ENCODE assay signal across 32 cellular contexts in genomic region chrX:39795591-39795990, GRCh38.
"Had no signal": no experiment of that assay in that cellular context is flagged by ENCODE, and none has a peak within 500 bp of the region (broad histone marks: within the 10 kb centered on the region; RNA-seq: fewer than 3 reads in every experiment).

No MANE protein-coding gene starts in this region.

- H3K4me3 Mint-ChIP-seq: activated CD4-positive, alpha-beta T cell treated with anti-CD3 and anti-CD28 coated beads for 36 hours; activated CD8-positive, alpha-beta memory T cell treated with anti-CD3 and anti-CD28 coated beads, Interleukin-2, amount 10 ng/mL, durations not matched to agents 7 days and 5 days; activated CD8-positive, alpha-beta T cell treated with anti-CD3 and anti-CD28 coated beads, Interleukin-2, amount 10 ng/mL, durations not matched to agents 7 days and 5 days; activated T-cell treated with anti-CD3 and anti-CD28 coated beads, Interleukin-2, amount 50 U/mL, for 72 hours; central memory CD8-positive, alpha-beta T cell; dendritic cell treated with granulocyte-macrophage colony-stimulating factor and Interleukin-4, amounts not matched to agents 40 ng/mL and 50 ng/mL, for 4 days; endodermal cell; immature natural killer cell; natural killer cell; stimulated activated memory B cell treated with anti-CD40 and anti-IgM and Interleukin-4, amounts not matched to agents 10 μg/mL and 1 μg/mL and 100 μg/mL, for 72 hours; stimulated activated naive CD8-positive, alpha-beta T cell treated with anti-CD3 and anti-CD28 coated beads, Interleukin-15, amount 100 ng/mL, for 72 hours; T-helper 17 cell; type B pancreatic cell had no signal

- H3K36me3 ChIP-seq: pancreas, prostate gland, sigmoid colon, uterus had no signal

- H3K27ac ChIP-seq: pancreas, prostate gland, sigmoid colon, uterus had no signal

- H3K27me3 ChIP-seq: pancreas, sigmoid colon, uterus had no signal

- DNase-seq: activated CD4-positive, alpha-beta T cell treated with anti-CD3 and anti-CD28 coated beads for 36 hours; activated CD4-positive, CD25-positive, alpha-beta regulatory T cell; activated CD8-positive, alpha-beta memory T cell treated with anti-CD3 and anti-CD28 coated beads, Interleukin-2, amount 10 ng/mL, durations not matched to agents 7 days and 5 days; activated CD8-positive, alpha-beta T cell treated with anti-CD3 and anti-CD28 coated beads, Interleukin-2, amount 10 ng/mL, durations not matched to agents 7 days and 5 days; activated naive CD4-positive, alpha-beta T cell; activated T-cell treated with anti-CD3 and anti-CD28 coated beads, Interleukin-2, amount 50 U/mL, for 72 hours; anterior cingulate cortex; endodermal cell; foreskin fibroblast; head of caudate nucleus; hippocampal formation; immature natural killer cell; kidney; left colon; natural killer cell; pancreas; sigmoid colon; small intestine; stimulated activated CD4-positive, alpha-beta T cell treated with anti-CD3 and anti-CD28 coated beads, Interleukin-1b, Interleukin-23, amount 100 ng/mL, for 48 hours; stimulated activated CD4-positive, alpha-beta T cell treated with anti-CD3 and anti-CD28 coated beads, Interleukin-4, amount 100 ng/mL, for 4 hours; stimulated activated CD8-positive, alpha-beta memory T cell treated with anti-CD3 and anti-CD28 coated beads, Interleukin-4, amount 100 ng/mL, for 48 hours; stimulated activated naive CD8-positive, alpha-beta T cell treated with anti-CD3 and anti-CD28 coated beads, Interleukin-15, amount 100 ng/mL, for 72 hours; substantia nigra; T-helper 17 cell; uterus had no signal

- H3K27me3 Mint-ChIP-seq: activated CD4-positive, alpha-beta T cell treated with anti-CD3 and anti-CD28 coated beads for 36 hours; activated CD8-positive, alpha-beta memory T cell treated with anti-CD3 and anti-CD28 coated beads, Interleukin-2, amount 10 ng/mL, durations not matched to agents 7 days and 5 days; central memory CD8-positive, alpha-beta T cell; dendritic cell treated with granulocyte-macrophage colony-stimulating factor and Interleukin-4, amounts not matched to agents 40 ng/mL and 50 ng/mL, for 4 days; stimulated activated memory B cell treated with anti-CD40 and anti-IgM and Interleukin-4, amounts not matched to agents 10 μg/mL and 1 μg/mL and 100 μg/mL, for 72 hours; stimulated activated naive CD8-positive, alpha-beta T cell treated with anti-CD3 and anti-CD28 coated beads, Interleukin-15, amount 100 ng/mL, for 72 hours; T-helper 17 cell; type B pancreatic cell had no signal

- H3K4me1 ChIP-seq: pancreas, prostate gland, sigmoid colon, uterus had no signal

- ATAC-seq: activated CD4-positive, alpha-beta T cell treated with anti-CD3 and anti-CD28 coated beads for 36 hours; activated CD8-positive, alpha-beta memory T cell treated with anti-CD3 and anti-CD28 coated beads, Interleukin-2, amount 10 ng/mL, durations not matched to agents 7 days and 5 days; activated CD8-positive, alpha-beta T cell treated with anti-CD3 and anti-CD28 coated beads, Interleukin-2, amount 10 ng/mL, durations not matched to agents 7 days and 5 days; activated naive CD4-positive, alpha-beta T cell treated with anti-CD3 and anti-CD28 coated beads, Interleukin-2, amount 50 U/mL, for 72 hours; activated T-cell treated with anti-CD3 and anti-CD28 coated beads, Interleukin-2, amount 50 U/mL, for 72 hours; esophagus mucosa; left colon; natural killer cell; pancreas; stimulated activated memory B cell treated with anti-CD40 and anti-IgM and Interleukin-4, amounts not matched to agents 10 μg/mL and 1 μg/mL and 100 μg/mL, for 72 hours; stimulated activated naive CD8-positive, alpha-beta T cell treated with anti-CD3 and anti-CD28 coated beads, Interleukin-15, amount 100 ng/mL, for 72 hours; T-helper 17 cell had no signal

- H3K9me3 Mint-ChIP-seq: activated naive CD4-positive, alpha-beta T cell treated with anti-CD3 and anti-CD28 coated beads, Interleukin-2, amount 50 U/mL, for 72 hours; activated T-cell treated with anti-CD3 and anti-CD28 coated beads, Interleukin-2, amount 50 U/mL, for 72 hours; central memory CD8-positive, alpha-beta T cell; dendritic cell treated with granulocyte-macrophage colony-stimulating factor and Interleukin-4, amounts not matched to agents 40 ng/mL and 50 ng/mL, for 4 days; immature natural killer cell; natural killer cell; stimulated activated memory B cell treated with anti-CD40 and anti-IgM and Interleukin-4, amounts not matched to agents 10 μg/mL and 1 μg/mL and 100 μg/mL, for 72 hours; stimulated activated naive CD8-positive, alpha-beta T cell treated with anti-CD3 and anti-CD28 coated beads, Interleukin-15, amount 100 ng/mL, for 72 hours; type B pancreatic cell had no signal

- H3K27ac Mint-ChIP-seq: activated CD4-positive, alpha-beta T cell treated with anti-CD3 and anti-CD28 coated beads for 36 hours; activated CD8-positive, alpha-beta memory T cell treated with anti-CD3 and anti-CD28 coated beads, Interleukin-2, amount 10 ng/mL, durations not matched to agents 7 days and 5 days; activated CD8-positive, alpha-beta T cell treated with anti-CD3 and anti-CD28 coated beads, Interleukin-2, amount 10 ng/mL, durations not matched to agents 7 days and 5 days; activated naive CD4-positive, alpha-beta T cell treated with anti-CD3 and anti-CD28 coated beads, Interleukin-2, amount 50 U/mL, for 72 hours; activated T-cell treated with anti-CD3 and anti-CD28 coated beads, Interleukin-2, amount 50 U/mL, for 72 hours; dendritic cell treated with granulocyte-macrophage colony-stimulating factor and Interleukin-4, amounts not matched to agents 40 ng/mL and 50 ng/mL, for 4 days; endodermal cell; immature natural killer cell; natural killer cell; stimulated activated memory B cell treated with anti-CD40 and anti-IgM and Interleukin-4, amounts not matched to agents 10 μg/mL and 1 μg/mL and 100 μg/mL, for 72 hours; stimulated activated naive CD8-positive, alpha-beta T cell treated with anti-CD3 and anti-CD28 coated beads, Interleukin-15, amount 100 ng/mL, for 72 hours; T-helper 17 cell; type B pancreatic cell had no signal

- H3K9me3 ChIP-seq: pancreas, prostate gland, sigmoid colon, uterus had no signal

- H3K4me1 Mint-ChIP-seq: activated CD4-positive, alpha-beta T cell treated with anti-CD3 and anti-CD28 coated beads for 36 hours; activated CD8-positive, alpha-beta memory T cell treated with anti-CD3 and anti-CD28 coated beads, Interleukin-2, amount 10 ng/mL, durations not matched to agents 7 days and 5 days; central memory CD8-positive, alpha-beta T cell; immature natural killer cell; natural killer cell; stimulated activated memory B cell treated with anti-CD40 and anti-IgM and Interleukin-4, amounts not matched to agents 10 μg/mL and 1 μg/mL and 100 μg/mL, for 72 hours; stimulated activated naive CD8-positive, alpha-beta T cell treated with anti-CD3 and anti-CD28 coated beads, Interleukin-15, amount 100 ng/mL, for 72 hours; T-helper 17 cell had no signal

- H3K4me3 ChIP-seq: pancreas, prostate gland, sigmoid colon, uterus had no signal

- H3K36me3 Mint-ChIP-seq: activated CD8-positive, alpha-beta memory T cell treated with anti-CD3 and anti-CD28 coated beads, Interleukin-2, amount 10 ng/mL, durations not matched to agents 7 days and 5 days; activated naive CD4-positive, alpha-beta T cell treated with anti-CD3 and anti-CD28 coated beads, Interleukin-2, amount 50 U/mL, for 72 hours; immature natural killer cell; natural killer cell; stimulated activated memory B cell treated with anti-CD40 and anti-IgM and Interleukin-4, amounts not matched to agents 10 μg/mL and 1 μg/mL and 100 μg/mL, for 72 hours; type B pancreatic cell had no signal
